35 cellular contexts compared by ENCODE assay signal in genomic region chr7:133408212-133408611, GRCh38.
"Had no signal": no experiment of that assay in that cellular context is flagged by ENCODE, and none has a peak within 500 bp of the region (broad histone marks: within the 10 kb centered on the region; RNA-seq: fewer than 3 reads in every experiment).

No MANE protein-coding gene starts in this region.

- H3K27me3 ChIP-seq: ascending aorta had no signal

- H3K36me3 ChIP-seq: ascending aorta had no signal

- H3K4me3 Mint-ChIP-seq: activated B cell treated with CpG ODN at 0.5 μM for 24 hours; activated CD4-positive, alpha-beta memory T cell treated with anti-CD3 and anti-CD28 coated beads for 36 hours; activated CD4-positive, alpha-beta T cell treated with anti-CD3 and anti-CD28 coated beads, Interleukin-2, amount 10 ng/mL, durations not matched to agents 24 days and 14 days; activated CD8-positive, alpha-beta T cell treated with anti-CD3 and anti-CD28 coated beads for 36 hours; activated naive CD4-positive, alpha-beta T cell treated with anti-CD3 and anti-CD28 coated beads, Interleukin-2, amount 10 ng/mL, durations not matched to agents 7 days and 5 days; activated naive CD4-positive, alpha-beta T cell treated with anti-CD3 and anti-CD28 coated beads, Interleukin-2, amount 50 U/mL, for 24 hours; activated naive CD8-positive, alpha-beta T cell; activated naive CD8-positive, alpha-beta T cell treated with anti-CD3 and anti-CD28 coated beads, Interleukin-2, amount 10 ng/mL, durations not matched to agents 7 days and 5 days; activated naive CD8-positive, alpha-beta T cell treated with anti-CD3 and anti-CD28 coated beads, Interleukin-2, amount 50 U/mL, for 24 hours; activated T-cell treated with anti-CD3 and anti-CD28 coated beads, Interleukin-2, amount 50 U/mL, for 4 hours; activated T-cell treated with anti-CD3 and anti-CD28 coated beads, Interleukin-2, amount 50 U/mL, for 72 hours; activated T-helper 1 cell treated with anti-CD3 and anti-CD28 coated beads, Interleukin-12 subunit alpha, Interleukin-12 subunit beta, Interleukin-2, Interleukin-4 antibody, amounts not matched to agents 30 ng/mL and 10 ng/mL and 1 ng/mL, durations not matched to agents 14 hours and 24 hours and 36 hours; brain; T-helper 1 cell treated with Interleukin-12 subunit alpha and Interleukin-12 subunit beta and Interleukin-4 antibody, amounts not matched to agents 30 μg/mL and 1 μg/mL, for 36 hours; T-helper 2 cell treated with Interferon-gamma antibody and Interleukin-4, amounts not matched to agents 5 μg/mL and 100 μg/mL, for 36 hours had no signal

- H3K36me3 Mint-ChIP-seq: activated naive CD4-positive, alpha-beta T cell treated with anti-CD3 and anti-CD28 coated beads, Interleukin-2, amount 10 ng/mL, durations not matched to agents 7 days and 5 days had no signal

- H3K27me3 Mint-ChIP-seq: activated B cell treated with CpG ODN at 0.5 μM for 24 hours; activated CD4-positive, alpha-beta memory T cell treated with anti-CD3 and anti-CD28 coated beads for 36 hours; activated CD4-positive, alpha-beta T cell treated with anti-CD3 and anti-CD28 coated beads, Interleukin-2, amount 10 ng/mL, durations not matched to agents 24 days and 14 days; activated CD8-positive, alpha-beta T cell treated with anti-CD3 and anti-CD28 coated beads for 36 hours; activated naive CD4-positive, alpha-beta T cell treated with anti-CD3 and anti-CD28 coated beads, Interleukin-2, amount 10 ng/mL, durations not matched to agents 7 days and 5 days; activated naive CD4-positive, alpha-beta T cell treated with anti-CD3 and anti-CD28 coated beads, Interleukin-2, amount 50 U/mL, for 24 hours; activated naive CD8-positive, alpha-beta T cell; activated naive CD8-positive, alpha-beta T cell treated with anti-CD3 and anti-CD28 coated beads, Interleukin-2, amount 10 ng/mL, durations not matched to agents 7 days and 5 days; activated naive CD8-positive, alpha-beta T cell treated with anti-CD3 and anti-CD28 coated beads, Interleukin-2, amount 50 U/mL, for 24 hours had no signal

- H3K4me1 ChIP-seq: ascending aorta had no signal

- H3K9me3 ChIP-seq: ascending aorta had no signal

- H3K4me3 ChIP-seq: ascending aorta had no signal

- H3K27ac Mint-ChIP-seq: activated B cell treated with CpG ODN at 0.5 μM for 24 hours; activated CD4-positive, alpha-beta memory T cell treated with anti-CD3 and anti-CD28 coated beads for 36 hours; activated CD4-positive, alpha-beta T cell treated with anti-CD3 and anti-CD28 coated beads, Interleukin-2, amount 10 ng/mL, durations not matched to agents 24 days and 14 days; activated CD8-positive, alpha-beta T cell treated with anti-CD3 and anti-CD28 coated beads for 36 hours; activated naive CD4-positive, alpha-beta T cell treated with anti-CD3 and anti-CD28 coated beads, Interleukin-2, amount 10 ng/mL, durations not matched to agents 7 days and 5 days; activated naive CD4-positive, alpha-beta T cell treated with anti-CD3 and anti-CD28 coated beads, Interleukin-2, amount 50 U/mL, for 24 hours; activated naive CD8-positive, alpha-beta T cell; activated naive CD8-positive, alpha-beta T cell treated with anti-CD3 and anti-CD28 coated beads, Interleukin-2, amount 10 ng/mL, durations not matched to agents 7 days and 5 days; activated naive CD8-positive, alpha-beta T cell treated with anti-CD3 and anti-CD28 coated beads, Interleukin-2, amount 50 U/mL, for 24 hours; activated T-cell treated with anti-CD3 and anti-CD28 coated beads, Interleukin-2, amount 50 U/mL, for 72 hours; activated T-helper 1 cell treated with anti-CD3 and anti-CD28 coated beads, Interleukin-12 subunit alpha, Interleukin-12 subunit beta, Interleukin-2, Interleukin-4 antibody, amounts not matched to agents 30 ng/mL and 10 ng/mL and 1 ng/mL, durations not matched to agents 14 hours and 24 hours and 36 hours; activated T-helper 2 cell treated with anti-CD3 and anti-CD28 coated beads, Interferon-gamma antibody, Interleukin-2, Interleukin-4, amounts not matched to agents 10 μg/mL and 5 μg/mL and 100 μg/mL, durations not matched to agents 14 hours and 24 hours and 36 hours; brain; T-helper 1 cell treated with Interleukin-12 subunit alpha and Interleukin-12 subunit beta and Interleukin-4 antibody, amounts not matched to agents 30 μg/mL and 1 μg/mL, for 36 hours; T-helper 2 cell treated with Interferon-gamma antibody and Interleukin-4, amounts not matched to agents 5 μg/mL and 100 μg/mL, for 36 hours had no signal

- H3K4me1 Mint-ChIP-seq: activated B cell treated with CpG ODN at 0.5 μM for 24 hours; activated CD4-positive, alpha-beta T cell treated with anti-CD3 and anti-CD28 coated beads, Interleukin-2, amount 10 ng/mL, durations not matched to agents 24 days and 14 days; activated naive CD4-positive, alpha-beta T cell treated with anti-CD3 and anti-CD28 coated beads, Interleukin-2, amount 10 ng/mL, durations not matched to agents 7 days and 5 days; activated naive CD8-positive, alpha-beta T cell treated with anti-CD3 and anti-CD28 coated beads, Interleukin-2, amount 10 ng/mL, durations not matched to agents 7 days and 5 days had no signal

- H3K27ac ChIP-seq: ascending aorta, VCaP had no signal

- FAIRE-seq: TTC549 had no signal

- H3K9me3 Mint-ChIP-seq: activated B cell treated with CpG ODN at 0.5 μM for 24 hours; activated CD4-positive, alpha-beta memory T cell treated with anti-CD3 and anti-CD28 coated beads for 36 hours; activated CD8-positive, alpha-beta T cell treated with anti-CD3 and anti-CD28 coated beads for 36 hours; activated naive CD4-positive, alpha-beta T cell treated with anti-CD3 and anti-CD28 coated beads, Interleukin-2, amount 10 ng/mL, durations not matched to agents 7 days and 5 days; activated T-helper 1 cell treated with anti-CD3 and anti-CD28 coated beads, Interleukin-12 subunit alpha, Interleukin-12 subunit beta, Interleukin-2, Interleukin-4 antibody, amounts not matched to agents 30 ng/mL and 10 ng/mL and 1 ng/mL, durations not matched to agents 14 hours and 24 hours and 36 hours; activated T-helper 2 cell treated with anti-CD3 and anti-CD28 coated beads, Interferon-gamma antibody, Interleukin-2, Interleukin-4, amounts not matched to agents 10 μg/mL and 5 μg/mL and 100 μg/mL, durations not matched to agents 14 hours and 24 hours and 36 hours; brain; T-helper 1 cell treated with Interleukin-12 subunit alpha and Interleukin-12 subunit beta and Interleukin-4 antibody, amounts not matched to agents 30 μg/mL and 1 μg/mL, for 36 hours; T-helper 2 cell treated with Interferon-gamma antibody and Interleukin-4, amounts not matched to agents 5 μg/mL and 100 μg/mL, for 36 hours had no signal

- ATAC-seq: activated CD8-positive, alpha-beta T cell treated with anti-CD3 and anti-CD28 coated beads for 36 hours; activated naive CD8-positive, alpha-beta T cell treated with anti-CD3 and anti-CD28 coated beads, Interleukin-2, amount 50 U/mL, for 24 hours; activated T-cell treated with anti-CD3 and anti-CD28 coated beads, Interleukin-2, amount 50 U/mL, for 4 hours; activated T-cell treated with anti-CD3 and anti-CD28 coated beads, Interleukin-2, amount 50 U/mL, for 72 hours had no signal

- DNase-seq: activated B cell treated with CpG ODN at 0.5 μM for 24 hours; activated CD4-positive, alpha-beta memory T cell treated with anti-CD3 and anti-CD28 coated beads for 36 hours; activated CD4-positive, alpha-beta T cell treated with anti-CD3 and anti-CD28 coated beads for 4 hours; activated CD4-positive, alpha-beta T cell treated with anti-CD3 and anti-CD28 coated beads, Interleukin-2, amount 10 ng/mL, durations not matched to agents 24 days and 14 days; activated CD4-positive, alpha-beta T cell treated with anti-CD3 and anti-CD28 coated beads, Interleukin-2, amount 50 U/mL, for 1 hour; activated CD4-positive, alpha-beta T cell treated with anti-CD3 and anti-CD28 coated beads, Interleukin-2, amount 50 U/mL, for 4 hours; activated CD4-positive, CD25-positive, alpha-beta regulatory T cell treated with anti-CD3 and anti-CD28 coated beads, Interleukin-2, amount 50 U/mL, for 72 hours; activated CD8-positive, alpha-beta memory T cell treated with anti-CD3 and anti-CD28 coated beads, Interleukin-2, amount 50 U/mL, for 4 hours; activated CD8-positive, alpha-beta T cell treated with anti-CD3 and anti-CD28 coated beads for 36 hours; activated effector memory CD4-positive, alpha-beta T cell treated with Interleukin-2 at 50 U/mL for 16 hours; activated gamma-delta T cell; activated naive CD4-positive, alpha-beta T cell treated with anti-CD3 and anti-CD28 coated beads, Interleukin-2, amount 10 ng/mL, durations not matched to agents 7 days and 5 days; activated naive CD4-positive, alpha-beta T cell treated with Interleukin-2 at 50 U/mL for 16 hours; activated naive CD8-positive, alpha-beta T cell treated with anti-CD3 and anti-CD28 coated beads, Interleukin-2, amount 10 ng/mL, durations not matched to agents 7 days and 5 days; activated naive CD8-positive, alpha-beta T cell treated with anti-CD3 and anti-CD28 coated beads, Interleukin-2, amount 50 U/mL, for 24 hours; activated T-cell treated with anti-CD3 and anti-CD28 coated beads for 4 hours; activated T-cell treated with anti-CD3 and anti-CD28 coated beads, Interleukin-2, amount 50 U/mL, for 1 hour; activated T-cell treated with anti-CD3 and anti-CD28 coated beads, Interleukin-2, amount 50 U/mL, for 4 hours; activated T-cell treated with anti-CD3 and anti-CD28 coated beads, Interleukin-2, amount 50 U/mL, for 72 hours; amygdala; anterior cingulate cortex; central memory CD4-positive, alpha-beta T cell; T-helper 1 cell; T-helper 2 cell; T-helper 9 cell had no signal
